In the genomic region with DNA sequence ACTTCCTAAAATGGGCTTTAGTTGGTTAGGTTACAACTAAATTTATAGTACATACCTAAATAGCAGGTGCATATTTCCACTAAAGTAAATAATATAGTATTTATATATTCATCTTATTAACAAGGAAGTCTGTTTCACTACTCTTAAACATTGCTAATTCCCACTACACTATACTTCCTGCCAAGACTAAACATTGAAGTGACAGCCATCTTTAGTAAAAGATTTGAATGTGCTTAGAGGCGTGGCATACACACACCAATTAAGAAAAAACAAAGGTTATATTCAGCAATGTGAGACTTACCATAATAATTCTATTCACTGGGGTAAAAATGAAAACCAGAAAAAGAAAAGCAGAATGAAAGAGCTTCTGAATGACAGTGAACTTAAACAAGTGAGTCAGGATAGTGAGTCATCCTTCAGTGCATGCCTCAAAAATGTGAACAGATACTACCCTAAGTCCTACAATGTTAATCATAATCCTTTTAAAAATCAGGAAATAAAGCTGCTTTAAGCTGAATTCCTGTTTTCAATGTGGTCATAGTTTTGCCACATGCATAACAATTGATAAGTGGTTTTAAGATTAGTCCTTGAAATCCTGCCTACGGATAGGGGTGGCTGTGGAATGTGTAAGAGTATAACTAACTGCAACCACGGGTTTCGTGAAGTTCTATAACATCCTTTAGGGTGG, we compare ENCODE assay signal across 8 cellular contexts. TPM values are rescaled to one million over a fixed set of nuclear protein-coding genes. Genes with fewer than 3 reads are reported as not detected.
A peak's percentile ranks its signal among the peaks of the same experiment; 100 is the strongest.
DNase-seq lines count a peak whose midpoint lies in the region; ATAC-seq, FAIRE-seq and TF ChIP-seq lines count a peak whose summit lies in the region.

No MANE protein-coding gene starts in this region.

- no peak overlapping the region for H2AFZ ChIP-seq in endothelial cell of umbilical vein (ENCODE audit: low read depth, low read length)

- TF ChIP-seq CTCF in endothelial cell of umbilical vein (IDR thresholded peaks at IDR 0.05; ENCODE audit: extremely low read depth in 1 of 2, insufficient read depth in 1 of 2, low read depth in 1 of 2, low read length in 2 of 2), result no peak

- TSS peak; percentile 63 for BruUV-seq in endothelial cell of umbilical vein (replicated peaks; lab: Mats Ljungman, UMichigan)

- intact Hi-C loops in endothelial cell of umbilical vein (cut with micrococcal nuclease) (loop anchor here (1.0 to 2.0 kb wide), 2 partner anchors 59 to 133 kb away; a partner anchor contains a TSS), cardiac septum (cut with DNase I) (no loop called here)

- peak; percentile 87 for FAIRE-seq in endothelial cell of umbilical vein (lab: Jason Lieb, UNC)

- peaks cover 26% of the 10 kb centered on the region for H3K4me1 ChIP-seq in endothelial cell of umbilical vein (ENCODE audit: control insufficient read depth, extremely low read depth, insufficient read depth, low read length)

- DNase-seq in NCI-H460 (ENCODE audit: extremely low read depth, low read depth) (peak; percentile 23), endothelial cell of umbilical vein (ENCODE audit: low read depth, low spot score) (peak; percentile 94), skeletal muscle cell (ENCODE audit: low read depth) (peak; percentile 78), NCI-H1694 (lab: John Stamatoyannopoulos, UW) (no peak), cardiac septum (ENCODE audit: low spot score) (no peak)
- no peak for DNase-seq in activated effector memory CD4-positive, alpha-beta T cell treated with Interleukin-2 at 50 U/mL for 16 hours

- dilution Hi-C loops in endothelial cell of umbilical vein (cut with MboI; ENCODE audit: extremely low pct_ligation_motif_present, low sequenced_read_pairs), result no loop called here

- peak; percentile 32 for ATAC-seq in GM19463 (IDR thresholded peaks at IDR 0.05; ENCODE audit: unreplicated experiment)
- no peak for ATAC-seq in HG03354 (IDR thresholded peaks at IDR 0.05; ENCODE audit: poor library complexity, severe bottlenecking, unreplicated experiment)

- no peak for TF ChIP-seq POLR2A in endothelial cell of umbilical vein (IDR thresholded peaks at IDR 0.05; ENCODE audit: low read depth, low read length)

- CTCF ChIA-PET in endothelial cell of umbilical vein (lab: Charles Lee), result interaction anchor here (0.6 to 1.5 kb wide), 15 partner anchors 10 to 206 kb away, joined by 3 to 9 read pairs (median 4); no protein-coding TSS in a partner anchor

- H3K9ac ChIP-seq in endothelial cell of umbilical vein (replicated peaks; ENCODE audit: extremely low read depth, insufficient read depth, low read length), result peak overlapping the region; percentile 40

- no peaks in the 10 kb centered on the region for H3K9me1 ChIP-seq in endothelial cell of umbilical vein (replicated peaks; ENCODE audit: control insufficient read depth, extremely low read depth, insufficient read depth, low read length)

- no peaks in the 10 kb centered on the region for H3K36me3 ChIP-seq in endothelial cell of umbilical vein (ENCODE audit: control insufficient read depth in 2 of 2, extremely low read depth in 1 of 2, insufficient read depth in 2 of 2, low read length in 2 of 2)

- H3K79me2 ChIP-seq in endothelial cell of umbilical vein (ENCODE audit: control insufficient read depth, insufficient read depth, low read length), result peaks cover 37% of the 10 kb centered on the region

- H3K4me2 ChIP-seq in endothelial cell of umbilical vein (ENCODE audit: insufficient read depth, low read length), result peak overlapping the region; percentile 53

- peaks cover under 1% of the 10 kb centered on the region for H4K20me1 ChIP-seq in endothelial cell of umbilical vein (replicated peaks; ENCODE audit: control insufficient read depth, extremely low read depth, insufficient read depth, low read length)

- H3K4me3 ChIP-seq in endothelial cell of umbilical vein (replicated peaks in 1 of 3; ENCODE audit: insufficient read depth in 1 of 3, low read depth in 1 of 3, low read length in 3 of 3) (peak overlapping the region in 1 of 3 experiments; percentile 8), skeletal muscle cell (ENCODE audit: low read depth, low read length) (no peak overlapping the region)

- POLR2A ChIA-PET in endothelial cell of umbilical vein (lab: Charles Lee), result no interaction called here

- peak overlapping the region; percentile 59 for H3K27ac ChIP-seq in endothelial cell of umbilical vein (ENCODE audit: insufficient read depth, low read depth, low read length)

- H3K9me3 ChIP-seq in endothelial cell of umbilical vein (replicated peaks; ENCODE audit: control insufficient read depth, insufficient read depth, low read length), result no peaks in the 10 kb centered on the region

- no peaks in the 10 kb centered on the region for H3K27me3 ChIP-seq in endothelial cell of umbilical vein (ENCODE audit: control insufficient read depth in 2 of 2, insufficient read depth in 2 of 2, low read length in 2 of 2)

TF ChIP-seq in endothelial cell of umbilical vein, 7 proteins besides CTCF, POLR2A, EP300 and RAD21:
- TF ChIP-seq EZH2 (IDR thresholded peaks at IDR 0.05; ENCODE audit: borderline replicate concordance, low read depth, low read length, severe bottlenecking) (no peak), MYC (IDR thresholded peaks at IDR 0.05; ENCODE audit: low read depth, low read length) (no peak), GATA2 (IDR thresholded peaks at IDR 0.05; ENCODE audit: insufficient read depth, insufficient read length, low read depth, low read length) (peak; percentile 39), FOS (IDR thresholded peaks at IDR 0.05; ENCODE audit: borderline replicate concordance, insufficient read depth, low read length) (peak; percentile 98), JUN (IDR thresholded peaks at IDR 0.05; ENCODE audit: borderline replicate concordance, insufficient read depth, insufficient read length, low read depth) (peak; percentile 98), POLR2AphosphoS5 (IDR thresholded peaks at IDR 0.05; ENCODE audit: insufficient read depth, low read depth, low read length) (no peak)
- TF ChIP-seq, protein P1, sequence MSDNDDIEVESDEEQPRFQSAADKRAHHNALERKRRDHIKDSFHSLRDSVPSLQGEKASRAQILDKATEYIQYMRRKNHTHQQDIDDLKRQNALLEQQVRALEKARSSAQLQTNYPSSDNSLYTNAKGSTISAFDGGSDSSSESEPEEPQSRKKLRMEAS (IDR thresholded peaks at IDR 0.05; ENCODE audit: insufficient read depth, insufficient read length), result no peak

RNA-seq across cellular contexts. Expression of a gene that starts 59.4 kb away (rescaled TPM):
- total RNA-seq in NCI-H460 (2014; rRNA removed; shearing (Covaris generic)), result 13.1 and 13.9 TPM in 2 replicates
- 3.6 and 4.8 TPM in 2 replicates for polyA plus RNA-seq in NCI-H460 (2014; cell fraction: nucleus; rRNA removed)
- total RNA-seq in endothelial cell of umbilical vein, result 26.9 and 29.2 TPM in 2 replicates
- polyA plus RNA-seq in endothelial cell of umbilical vein, result 11.0 and 13.5 TPM in 2 replicates
- polyA plus RNA-seq in endothelial cell of umbilical vein (2011; cell fraction: cytosol; rRNA removed), result 13.5 and 13.8 TPM in 2 replicates
- 24.6 and 28.5 TPM in 2 replicates for polyA plus RNA-seq in endothelial cell of umbilical vein (2011; cell fraction: nucleus; rRNA removed)
- 17.1 and 19.4 TPM in 2 replicates for polyA plus RNA-seq in endothelial cell of umbilical vein (2012)
- 21.6 and 25.7 TPM in 2 replicates for polyA minus RNA-seq in endothelial cell of umbilical vein
- 3.6 TPM for polyA minus RNA-seq in endothelial cell of umbilical vein (2011; cell fraction: cytosol; rRNA and poly(A)+ RNA removed)
- 38.7 and 46.7 TPM in 2 replicates for polyA minus RNA-seq in endothelial cell of umbilical vein (2011; cell fraction: nucleus; rRNA and poly(A)+ RNA removed)
- 10.5 TPM for total RNA-seq in cardiac septum

Comparison
In these comparisons a context has a peak if more than half of its experiments do, and no peak if none do; other contexts are left out.
1. DNase-seq: peak in NCI-H460 (single experiment), endothelial cell of umbilical vein (single experiment) and skeletal muscle cell (single experiment); none in activated effector memory CD4-positive, alpha-beta T cell treated with Interleukin-2 at 50 U/mL for 16 hours (single experiment), NCI-H1694 (single experiment) and cardiac septum (single experiment).